Comparison of ENCODE assay signal across 13 cellular contexts in the genomic region with DNA sequence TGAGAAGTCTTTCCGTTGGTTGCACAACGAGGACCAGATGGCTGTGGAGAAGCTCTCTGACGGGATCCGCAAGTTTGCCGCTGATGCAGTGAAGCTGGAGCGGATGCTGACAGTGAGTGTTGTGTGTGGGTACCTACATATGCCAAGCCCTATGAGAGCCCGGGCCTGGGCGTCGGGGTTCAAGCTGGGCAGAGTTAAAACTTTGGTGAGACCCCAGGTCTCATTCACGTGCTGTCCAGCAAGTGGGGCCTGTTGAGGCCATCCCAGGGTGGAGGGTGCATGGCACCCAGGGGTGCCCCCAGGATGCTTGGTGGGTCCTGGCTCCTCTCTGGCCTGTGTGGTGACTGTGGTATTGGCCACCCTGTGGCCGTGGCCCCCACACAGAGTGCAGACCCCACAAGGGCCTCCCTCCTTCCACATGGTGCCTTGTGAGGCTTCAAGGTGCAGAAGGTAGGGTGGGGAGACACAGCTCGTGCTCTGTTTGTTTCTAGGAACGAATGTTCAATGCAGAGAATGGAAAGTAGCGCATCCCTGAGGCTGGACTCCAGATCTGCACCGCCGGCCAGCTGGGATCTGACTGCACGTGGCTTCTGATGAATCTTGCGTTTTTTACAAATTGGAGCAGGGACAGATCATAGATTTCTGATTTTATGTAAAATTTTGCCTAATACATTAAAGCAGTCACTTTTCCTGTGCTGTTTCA. TPM values are rescaled to one million over a fixed set of nuclear protein-coding genes. Genes with fewer than 3 reads are reported as not detected.
DNase-seq lines count a peak whose midpoint lies in the region; TF ChIP-seq lines count a peak whose summit lies in the region.
"Had no signal": no experiment of that assay in that cellular context is flagged by ENCODE, and none has a peak within 500 bp of the region (broad histone marks: within the 10 kb centered on the region; RNA-seq: fewer than 3 reads in every experiment).

No MANE protein-coding gene starts in this region.

- H3F3A ChIP-seq in neural progenitor cell (ENCODE audit: low read depth), result peaks cover 37% of the 10 kb centered on the region

- H3K9me3 ChIP-seq in WERI-Rb-1 (ENCODE audit: severe bottlenecking) (no peaks in the 10 kb centered on the region), neural progenitor cell (ENCODE audit: low read depth) (no peaks in the 10 kb centered on the region), trophoblast cell (ENCODE audit: insufficient read depth, low read depth, low read length) (no peaks in the 10 kb centered on the region)
- H3K9me3 ChIP-seq: stomach had no signal

- WGBS in trophoblast cell (ENCODE audit: extremely low coverage, insufficient coverage, insufficient read length), result no CpG with 5 or more reads among the region's 18 CpGs

- no peak overlapping the region for H3K18ac ChIP-seq in trophoblast cell (ENCODE audit: low read length)

- H3K79me2 ChIP-seq in neural progenitor cell (ENCODE audit: low read depth) (no peaks in the 10 kb centered on the region), trophoblast cell (ENCODE audit: control insufficient read depth, insufficient read depth, low read length, poor library complexity) (no peaks in the 10 kb centered on the region)
- H3K79me2 ChIP-seq: parathyroid adenoma had no signal

- H3K27me3 Mint-ChIP-seq in neural progenitor cell (ENCODE audit: insufficient read depth, low read depth), result peaks cover 6% of the 10 kb centered on the region
- H3K27me3 Mint-ChIP-seq: activated naive CD4-positive, alpha-beta T cell treated with anti-CD3 and anti-CD28 coated beads, Interleukin-2, amount 10 ng/mL, durations not matched to agents 7 days and 5 days had no signal

- H3K27me3 ChIP-seq in WERI-Rb-1 (ENCODE audit: insufficient read depth, low read depth, severe bottlenecking), result no peaks in the 10 kb centered on the region
- H3K27me3 ChIP-seq in neural progenitor cell, result no peaks in the 10 kb centered on the region
- H3K27me3 ChIP-seq in trophoblast cell (ENCODE audit: insufficient read depth, low read length), result no peaks in the 10 kb centered on the region
- H3K27me3 ChIP-seq: stomach had no signal

- H3K36me3 Mint-ChIP-seq in neural progenitor cell, result peaks cover 15% of the 10 kb centered on the region

- no peak overlapping the region for H3K23ac ChIP-seq in trophoblast cell (ENCODE audit: low read length)

- H3K4me1 ChIP-seq in neural progenitor cell (no peaks in the 10 kb centered on the region), trophoblast cell (ENCODE audit: control insufficient read depth in 1 of 2, insufficient read depth in 2 of 2, low read length in 2 of 2) (no peaks in the 10 kb centered on the region)
- H3K4me1 ChIP-seq: parathyroid adenoma had no signal

- no peaks in the 10 kb centered on the region for H3K79me1 ChIP-seq in trophoblast cell (ENCODE audit: low read length)

- H3K4me3 Mint-ChIP-seq in neural progenitor cell, result peak overlapping the region; percentile 22
- H3K4me3 Mint-ChIP-seq: activated naive CD4-positive, alpha-beta T cell treated with anti-CD3 and anti-CD28 coated beads, Interleukin-2, amount 10 ng/mL, durations not matched to agents 7 days and 5 days had no signal

- no peak for TF ChIP-seq CTCF in WERI-Rb-1 (IDR thresholded peaks at IDR 0.05; ENCODE audit: low read depth, low read length)
- TF ChIP-seq CTCF in neural progenitor cell (IDR thresholded peaks at IDR 0.05), result no peak

- no peak overlapping the region for H3K14ac ChIP-seq in trophoblast cell (ENCODE audit: low read length)

- no peak overlapping the region for H2BK120ac ChIP-seq in trophoblast cell (ENCODE audit: insufficient read depth, low read length, poor library complexity)

- no peaks in the 10 kb centered on the region for H3K9me3 Mint-ChIP-seq in neural progenitor cell
- H3K9me3 Mint-ChIP-seq: activated naive CD4-positive, alpha-beta T cell treated with anti-CD3 and anti-CD28 coated beads, Interleukin-2, amount 10 ng/mL, durations not matched to agents 7 days and 5 days had no signal

- H4K20me1 ChIP-seq in neural progenitor cell (ENCODE audit: low read depth), result peaks cover 31% of the 10 kb centered on the region

- no peak overlapping the region for H3K27ac Mint-ChIP-seq in neural progenitor cell

- no peak overlapping the region for H4K91ac ChIP-seq in trophoblast cell (ENCODE audit: low read depth, low read length)

- H2BK12ac ChIP-seq in trophoblast cell (ENCODE audit: low read length), result no peak overlapping the region

- H3K4ac ChIP-seq in trophoblast cell (ENCODE audit: low read depth, low read length), result no peak overlapping the region

- H3K36me3 ChIP-seq in WERI-Rb-1, result peaks cover 87% of the 10 kb centered on the region
- no peaks in the 10 kb centered on the region for H3K36me3 ChIP-seq in neural progenitor cell
- H3K36me3 ChIP-seq in trophoblast cell (ENCODE audit: control insufficient read depth in 1 of 2, insufficient read depth in 2 of 2, low read length in 2 of 2), result peaks cover 68 to 70% of the 10 kb centered on the region in 2 experiments

- no peak overlapping the region for H3K4me3 ChIP-seq in WERI-Rb-1 (ENCODE audit: low read depth, low read length)
- H3K4me3 ChIP-seq in neural progenitor cell, result no peak overlapping the region
- no peak overlapping the region for H3K4me3 ChIP-seq in trophoblast cell (ENCODE audit: low read depth, low read length)
- H3K4me3 ChIP-seq: stomach had no signal

- no peak overlapping the region for H2AK5ac ChIP-seq in trophoblast cell (ENCODE audit: low read length)

- H2AFZ ChIP-seq in neural progenitor cell (replicated peaks), result no peak overlapping the region
- no peak overlapping the region for H2AFZ ChIP-seq in trophoblast cell (ENCODE audit: insufficient read depth, low read length, poor library complexity)
- H2AFZ ChIP-seq: parathyroid adenoma had no signal

- DNase-seq in DMS 273 (lab: John Stamatoyannopoulos, UW; ENCODE audit: unreplicated experiment), result peak; percentile 46
- no peak for DNase-seq in DMS 273 treated with DMSO at 0.1 percent for 48 hours (lab: John Stamatoyannopoulos, UW)
- no peak for DNase-seq in WERI-Rb-1
- no peak for DNase-seq in neural progenitor cell (ENCODE audit: low spot score)
- no peak for DNase-seq in NCI-H2081 treated with DMSO at 0.1 percent for 48 hours (lab: John Stamatoyannopoulos, UW)
- DNase-seq in trophoblast cell, result no peak
- DNase-seq: NCI-H510A had no signal

- H2BK5ac ChIP-seq in trophoblast cell (ENCODE audit: low read depth, low read length, poor library complexity), result no peak overlapping the region

- H3K9ac ChIP-seq in neural progenitor cell, result no peak overlapping the region
- no peak overlapping the region for H3K9ac ChIP-seq in trophoblast cell (ENCODE audit: low read length)
- H3K9ac ChIP-seq: parathyroid adenoma had no signal

- H4K12ac ChIP-seq in trophoblast cell (ENCODE audit: low read depth, low read length), result no peak overlapping the region

- no peak overlapping the region for H4K8ac ChIP-seq in trophoblast cell (ENCODE audit: low read depth, low read length)

- H3K4me1 Mint-ChIP-seq in neural progenitor cell, result no peaks in the 10 kb centered on the region
- H3K4me1 Mint-ChIP-seq: activated naive CD4-positive, alpha-beta T cell treated with anti-CD3 and anti-CD28 coated beads, Interleukin-2, amount 10 ng/mL, durations not matched to agents 7 days and 5 days had no signal

- H3K27ac ChIP-seq in WERI-Rb-1 (peak overlapping the region; percentile 10; the same call in 1 of the 2 replicates), neural progenitor cell (no peak overlapping the region), trophoblast cell (ENCODE audit: low read depth, low read length) (no peak overlapping the region)
- H3K27ac ChIP-seq: parathyroid adenoma had no signal

- H3K4me2 ChIP-seq in neural progenitor cell (no peak overlapping the region), trophoblast cell (ENCODE audit: low read length) (no peak overlapping the region)

RNA-seq across cellular contexts. Expression of gene GATD1, which starts 12.8 kb away (rescaled TPM):
- total RNA-seq in neural progenitor cell (ENCODE audit: low replicate concordance), result 24.1 and 52.9 TPM in 2 replicates
- polyA plus RNA-seq in trophoblast cell (2013), result 27.9 and 28.1 TPM in 2 replicates

RNA-seq across cellular contexts. Expression of gene TALDO1, which starts 17.2 kb away (rescaled TPM):
- total RNA-seq in neural progenitor cell (ENCODE audit: low replicate concordance), result 101 and 114 TPM in 2 replicates
- 244 and 248 TPM in 2 replicates for polyA plus RNA-seq in trophoblast cell (2013)

RNA-seq across cellular contexts. Expression of gene CEND1, which starts 25.4 kb away (rescaled TPM):
- 0.94 and 1.9 TPM in 2 replicates for total RNA-seq in neural progenitor cell (ENCODE audit: low replicate concordance)
- not detected in 2 replicates for polyA plus RNA-seq in trophoblast cell (2013)
- total RNA-seq: bronchial epithelial cell, H4, mononuclear cell, stomach had no signal

RNA-seq across cellular contexts. Expression of gene SLC25A22, which starts 33.6 kb away (rescaled TPM):
- total RNA-seq in neural progenitor cell (ENCODE audit: low replicate concordance), result 11.0 and 38.4 TPM in 2 replicates
- polyA plus RNA-seq in trophoblast cell (2013), result 14.5 and 14.7 TPM in 2 replicates

RNA-seq across cellular contexts. Expression of gene PIDD1, which starts 40.6 kb away (rescaled TPM):
- total RNA-seq in neural progenitor cell (ENCODE audit: low replicate concordance), result 4.8 and 34.6 TPM in 2 replicates
- 27.8 and 28.7 TPM in 2 replicates for polyA plus RNA-seq in trophoblast cell (2013)
